ENCODE assay signal across 35 cellular contexts in genomic region chr1:230540416-230540815, GRCh38.
"Had no signal": no experiment of that assay in that cellular context is flagged by ENCODE, and none has a peak within 500 bp of the region (broad histone marks: within the 10 kb centered on the region; RNA-seq: fewer than 3 reads in every experiment).

No MANE protein-coding gene starts in this region.

- H3K4me1 ChIP-seq: adrenal gland, Peyer's patch had no signal

- H3K36me3 ChIP-seq: adrenal gland, Peyer's patch, SJSA1 had no signal

- H3K4me2 ChIP-seq: SK-N-SH had no signal

- H3K27ac Mint-ChIP-seq: activated CD4-positive, alpha-beta T cell treated with anti-CD3 and anti-CD28 coated beads, Interleukin-2, amount 10 ng/mL, durations not matched to agents 24 days and 14 days; activated CD8-positive, alpha-beta T cell treated with anti-CD3 and anti-CD28 coated beads for 36 hours; activated naive CD4-positive, alpha-beta T cell treated with anti-CD3 and anti-CD28 coated beads for 36 hours; activated naive CD4-positive, alpha-beta T cell treated with anti-CD3 and anti-CD28 coated beads, Interleukin-2, amount 50 U/mL, for 72 hours; activated T-cell treated with anti-CD3 and anti-CD28 coated beads, Interleukin-2, amount 50 U/mL, for 72 hours; activated T-helper 2 cell treated with anti-CD3 and anti-CD28 coated beads, Interferon-gamma antibody, Interleukin-2, Interleukin-4, amounts not matched to agents 10 μg/mL and 5 μg/mL and 100 μg/mL, durations not matched to agents 14 hours and 24 hours and 36 hours; T-helper 1 cell treated with Interleukin-12 subunit alpha and Interleukin-12 subunit beta and Interleukin-4 antibody, amounts not matched to agents 30 μg/mL and 1 μg/mL, for 36 hours; T-helper 2 cell treated with Interferon-gamma antibody and Interleukin-4, amounts not matched to agents 5 μg/mL and 100 μg/mL, for 36 hours had no signal

- H3K4me3 Mint-ChIP-seq: activated CD4-positive, alpha-beta T cell treated with anti-CD3 and anti-CD28 coated beads, Interleukin-2, amount 10 ng/mL, durations not matched to agents 24 days and 14 days; activated CD8-positive, alpha-beta T cell treated with anti-CD3 and anti-CD28 coated beads for 36 hours; activated naive CD4-positive, alpha-beta T cell treated with anti-CD3 and anti-CD28 coated beads for 36 hours; activated T-cell treated with anti-CD3 and anti-CD28 coated beads, Interleukin-2, amount 50 U/mL, for 72 hours; brain; T-helper 1 cell treated with Interleukin-12 subunit alpha and Interleukin-12 subunit beta and Interleukin-4 antibody, amounts not matched to agents 30 μg/mL and 1 μg/mL, for 36 hours; T-helper 2 cell treated with Interferon-gamma antibody and Interleukin-4, amounts not matched to agents 5 μg/mL and 100 μg/mL, for 36 hours had no signal

- FAIRE-seq: bronchial epithelial cell, TTC549 had no signal

- DNase-seq: activated CD4-positive, alpha-beta T cell treated with anti-CD3 and anti-CD28 coated beads, Interleukin-2, amount 10 ng/mL, durations not matched to agents 24 days and 14 days; activated CD4-positive, alpha-beta T cell treated with anti-CD3 and anti-CD28 coated beads, Interleukin-2, amount 50 U/mL, for 4 hours; activated CD8-positive, alpha-beta T cell treated with anti-CD3 and anti-CD28 coated beads for 36 hours; activated gamma-delta T cell treated with Interleukin-2 at 50 U/mL for 16 hours; activated naive CD4-positive, alpha-beta T cell treated with anti-CD3 and anti-CD28 coated beads for 36 hours; activated T-cell treated with anti-CD3 and anti-CD28 coated beads, Interleukin-2, amount 50 U/mL, for 1 hour; activated T-cell treated with anti-CD3 and anti-CD28 coated beads, Interleukin-2, amount 50 U/mL, for 72 hours; adrenal gland; caudate nucleus; cerebellar nuclear complex; Kasumi-1; KG1; MM.1S; MV-4-11; NCI-H1092; NCI-H1417; NCI-H146; NCI-H187; NCI-H2029 treated with DMSO at 0.1 percent for 48 hours; NCI-H2107; NCI-H2171; NCI-H524; NK-92 treated with Interleukin-12 subunit alpha and Interleukin-12 subunit beta, amount 100 ng/mL, for 24 hours; Peyer's patch; RPMI8226; SHP77 treated with DMSO at 0.1 percent for 48 hours; SK-N-SH had no signal

- H3K27ac ChIP-seq: adrenal gland, Peyer's patch, SJSA1 had no signal

- H3K9me3 Mint-ChIP-seq: activated CD8-positive, alpha-beta T cell treated with anti-CD3 and anti-CD28 coated beads for 36 hours; activated naive CD4-positive, alpha-beta T cell treated with anti-CD3 and anti-CD28 coated beads for 36 hours; activated naive CD4-positive, alpha-beta T cell treated with anti-CD3 and anti-CD28 coated beads, Interleukin-2, amount 50 U/mL, for 72 hours; activated T-cell treated with anti-CD3 and anti-CD28 coated beads, Interleukin-2, amount 50 U/mL, for 72 hours; activated T-helper 2 cell treated with anti-CD3 and anti-CD28 coated beads, Interferon-gamma antibody, Interleukin-2, Interleukin-4, amounts not matched to agents 10 μg/mL and 5 μg/mL and 100 μg/mL, durations not matched to agents 14 hours and 24 hours and 36 hours; T-helper 1 cell treated with Interleukin-12 subunit alpha and Interleukin-12 subunit beta and Interleukin-4 antibody, amounts not matched to agents 30 μg/mL and 1 μg/mL, for 36 hours; T-helper 2 cell treated with Interferon-gamma antibody and Interleukin-4, amounts not matched to agents 5 μg/mL and 100 μg/mL, for 36 hours had no signal

- H3K9ac ChIP-seq: SK-N-SH had no signal

- H3K36me3 Mint-ChIP-seq: brain had no signal

- H3K9me3 ChIP-seq: adrenal gland, Peyer's patch, SJSA1, SK-N-SH had no signal

- H3K4me3 ChIP-seq: adrenal gland, Peyer's patch, SJSA1 had no signal

- H3K27me3 ChIP-seq: adrenal gland, Peyer's patch, SJSA1 had no signal
